ENCODE assay signal across 1 cellular context in the genomic region with DNA sequence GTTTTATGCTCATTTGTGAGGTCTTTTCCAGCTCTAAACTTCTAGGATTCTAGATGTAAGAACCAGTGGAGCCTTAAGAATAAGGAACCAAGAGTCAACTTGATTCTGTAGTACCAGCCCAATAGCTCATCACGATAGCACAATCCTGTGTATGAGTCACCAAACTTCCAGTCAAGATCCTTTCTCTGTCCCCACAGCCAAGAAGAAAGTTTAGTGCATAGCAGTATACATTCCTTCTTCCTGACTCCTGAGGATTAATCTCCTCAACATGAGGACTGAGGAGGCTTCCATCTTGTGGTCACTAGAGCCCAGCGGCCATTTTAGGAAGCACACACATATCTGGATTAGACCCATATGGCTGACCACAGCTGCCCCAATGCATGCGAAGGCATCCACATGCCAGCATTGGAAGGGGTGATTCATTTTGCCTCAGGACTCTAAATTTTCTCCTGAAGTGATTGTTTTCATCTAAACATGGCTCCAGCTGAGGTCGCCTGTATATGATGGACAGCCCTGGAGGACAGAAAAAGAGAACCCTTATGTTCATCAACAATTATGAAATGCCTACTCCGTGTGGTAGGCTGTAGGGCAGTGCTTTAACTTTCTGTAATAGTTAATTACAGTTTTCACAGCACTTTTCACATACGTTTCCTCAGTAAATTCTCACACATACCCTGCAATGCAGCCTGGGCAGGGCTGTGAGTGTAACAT.
TF ChIP-seq lines count a peak whose summit lies in the region.

No MANE protein-coding gene starts in this region.

TF ChIP-seq in K562, 482 proteins besides CTCF, POLR2A, EP300 and RAD21 (continued from another document):
- TF ChIP-seq, protein P1, sequence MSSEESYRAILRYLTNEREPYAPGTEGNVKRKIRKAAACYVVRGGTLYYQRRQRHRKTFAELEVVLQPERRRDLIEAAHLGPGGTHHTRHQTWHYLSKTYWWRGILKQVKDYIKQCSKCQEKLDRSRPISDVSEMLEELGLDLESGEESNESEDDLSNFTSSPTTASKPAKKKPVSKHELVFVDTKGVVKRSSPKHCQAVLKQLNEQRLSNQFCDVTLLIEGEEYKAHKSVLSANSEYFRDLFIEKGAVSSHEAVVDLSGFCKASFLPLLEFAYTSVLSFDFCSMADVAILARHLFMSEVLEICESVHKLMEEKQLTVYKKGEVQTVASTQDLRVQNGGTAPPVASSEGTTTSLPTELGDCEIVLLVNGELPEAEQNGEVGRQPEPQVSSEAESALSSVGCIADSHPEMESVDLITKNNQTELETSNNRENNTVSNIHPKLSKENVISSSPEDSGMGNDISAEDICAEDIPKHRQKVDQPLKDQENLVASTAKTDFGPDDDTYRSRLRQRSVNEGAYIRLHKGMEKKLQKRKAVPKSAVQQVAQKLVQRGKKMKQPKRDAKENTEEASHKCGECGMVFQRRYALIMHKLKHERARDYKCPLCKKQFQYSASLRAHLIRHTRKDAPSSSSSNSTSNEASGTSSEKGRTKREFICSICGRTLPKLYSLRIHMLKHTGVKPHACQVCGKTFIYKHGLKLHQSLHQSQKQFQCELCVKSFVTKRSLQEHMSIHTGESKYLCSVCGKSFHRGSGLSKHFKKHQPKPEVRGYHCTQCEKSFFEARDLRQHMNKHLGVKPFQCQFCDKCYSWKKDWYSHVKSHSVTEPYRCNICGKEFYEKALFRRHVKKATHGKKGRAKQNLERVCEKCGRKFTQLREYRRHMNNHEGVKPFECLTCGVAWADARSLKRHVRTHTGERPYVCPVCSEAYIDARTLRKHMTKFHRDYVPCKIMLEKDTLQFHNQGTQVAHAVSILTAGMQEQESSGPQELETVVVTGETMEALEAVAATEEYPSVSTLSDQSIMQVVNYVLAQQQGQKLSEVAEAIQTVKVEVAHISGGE (CRISPR knock-in tag; IDR thresholded peaks at IDR 0.05), result 0 out of 6 replicates have a peak, but pooled peaks of 1 of the 3 experiments have one; percentile 30
- TF ChIP-seq, protein P2, sequence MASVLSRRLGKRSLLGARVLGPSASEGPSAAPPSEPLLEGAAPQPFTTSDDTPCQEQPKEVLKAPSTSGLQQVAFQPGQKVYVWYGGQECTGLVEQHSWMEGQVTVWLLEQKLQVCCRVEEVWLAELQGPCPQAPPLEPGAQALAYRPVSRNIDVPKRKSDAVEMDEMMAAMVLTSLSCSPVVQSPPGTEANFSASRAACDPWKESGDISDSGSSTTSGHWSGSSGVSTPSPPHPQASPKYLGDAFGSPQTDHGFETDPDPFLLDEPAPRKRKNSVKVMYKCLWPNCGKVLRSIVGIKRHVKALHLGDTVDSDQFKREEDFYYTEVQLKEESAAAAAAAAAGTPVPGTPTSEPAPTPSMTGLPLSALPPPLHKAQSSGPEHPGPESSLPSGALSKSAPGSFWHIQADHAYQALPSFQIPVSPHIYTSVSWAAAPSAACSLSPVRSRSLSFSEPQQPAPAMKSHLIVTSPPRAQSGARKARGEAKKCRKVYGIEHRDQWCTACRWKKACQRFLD (CRISPR knock-in tag; IDR thresholded peaks at IDR 0.05), result peak; percentile 68; the same call in 1 of the 2 replicates
- TF ChIP-seq YY1 (IDR thresholded peaks at IDR 0.05; ENCODE audit: borderline replicate concordance in 1 of 3, control insufficient read depth in 1 of 3, extremely low read depth in 1 of 3, insufficient read depth in 3 of 3, insufficient read length in 1 of 3, insufficient replicate concordance in 2 of 3, low read depth in 1 of 3, low read length in 2 of 3) (peak; percentile 57 to 95 (median 83)), EHMT2 (IDR thresholded peaks at IDR 0.05) (peak; percentile 60; the same call in 1 of the 2 replicates), ZNF668 (CRISPR knock-in tag; IDR thresholded peaks at IDR 0.05) (no peak), TEAD4 (IDR thresholded peaks at IDR 0.05; ENCODE audit: low read length) (peak; percentile 83), TEAD4 (CRISPR knock-in tag; IDR thresholded peaks at IDR 0.05; ENCODE audit: borderline replicate concordance) (no peak), ZC3H11A (IDR thresholded peaks at IDR 0.05; ENCODE audit: low read depth, low read length) (0 out of 2 replicates have a peak, but pooled peaks have one; percentile 64), SMARCA5 (IDR thresholded peaks at IDR 0.05) (no peak), SAFB (IDR thresholded peaks at IDR 0.05; ENCODE audit: borderline replicate concordance, low read depth, low read length) (no peak), FUS (optimal IDR thresholded peaks at IDR 0.05; ENCODE audit: low read depth, low read length) (no peak), CREB3 (tag; conservative IDR thresholded peaks at IDR 0.05; ENCODE audit: low read depth) (0 out of 2 replicates have a peak, but pooled peaks have one; percentile 61), JUND (IDR thresholded peaks at IDR 0.05; ENCODE audit: borderline replicate concordance, low read depth, low read length) (peak; percentile 9; the same call in 1 of the 2 replicates), JUND (tag; IDR thresholded peaks at IDR 0.05; ENCODE audit: borderline replicate concordance, low read depth, low read length) (no peak), FOSL1 (tag; conservative IDR thresholded peaks at IDR 0.05) (peak; percentile 60)
- TF ChIP-seq, protein P3, sequence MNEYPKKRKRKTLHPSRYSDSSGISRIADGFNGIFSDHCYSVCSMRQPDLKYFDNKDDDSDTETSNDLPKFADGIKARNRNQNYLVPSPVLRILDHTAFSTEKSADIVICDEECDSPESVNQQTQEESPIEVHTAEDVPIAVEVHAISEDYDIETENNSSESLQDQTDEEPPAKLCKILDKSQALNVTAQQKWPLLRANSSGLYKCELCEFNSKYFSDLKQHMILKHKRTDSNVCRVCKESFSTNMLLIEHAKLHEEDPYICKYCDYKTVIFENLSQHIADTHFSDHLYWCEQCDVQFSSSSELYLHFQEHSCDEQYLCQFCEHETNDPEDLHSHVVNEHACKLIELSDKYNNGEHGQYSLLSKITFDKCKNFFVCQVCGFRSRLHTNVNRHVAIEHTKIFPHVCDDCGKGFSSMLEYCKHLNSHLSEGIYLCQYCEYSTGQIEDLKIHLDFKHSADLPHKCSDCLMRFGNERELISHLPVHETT (CRISPR knock-in tag; conservative IDR thresholded peaks at IDR 0.05 in 1 of 2, IDR thresholded peaks at IDR 0.05 in 1 of 2), result peak in 1 of 2 experiments; percentile 44; a peak in 2 of 4 replicates
- TF ChIP-seq, protein P4, sequence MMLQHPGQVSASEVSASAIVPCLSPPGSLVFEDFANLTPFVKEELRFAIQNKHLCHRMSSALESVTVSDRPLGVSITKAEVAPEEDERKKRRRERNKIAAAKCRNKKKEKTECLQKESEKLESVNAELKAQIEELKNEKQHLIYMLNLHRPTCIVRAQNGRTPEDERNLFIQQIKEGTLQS (IDR thresholded peaks at IDR 0.05), result 0 out of 2 replicates have a peak, but pooled peaks have one; percentile 23
- TF ChIP-seq, protein P4 (CRISPR knock-in tag; conservative IDR thresholded peaks at IDR 0.05), result no peak
- TF ChIP-seq, protein P5, sequence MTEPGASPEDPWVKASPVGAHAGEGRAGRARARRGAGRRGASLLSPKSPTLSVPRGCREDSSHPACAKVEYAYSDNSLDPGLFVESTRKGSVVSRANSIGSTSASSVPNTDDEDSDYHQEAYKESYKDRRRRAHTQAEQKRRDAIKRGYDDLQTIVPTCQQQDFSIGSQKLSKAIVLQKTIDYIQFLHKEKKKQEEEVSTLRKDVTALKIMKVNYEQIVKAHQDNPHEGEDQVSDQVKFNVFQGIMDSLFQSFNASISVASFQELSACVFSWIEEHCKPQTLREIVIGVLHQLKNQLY (CRISPR knock-in tag; conservative IDR thresholded peaks at IDR 0.05), result no peak
